In genomic region chr2:40165503-40165867, GRCh38 we compare ENCODE assay signal across 22 cellular contexts.
DNase-seq lines count a peak whose midpoint lies in the region; ATAC-seq and TF ChIP-seq lines count a peak whose summit lies in the region.
"Had no signal": no experiment of that assay in that cellular context is flagged by ENCODE, and none has a peak within 500 bp of the region (broad histone marks: within the 10 kb centered on the region; RNA-seq: fewer than 3 reads in every experiment).

No MANE protein-coding gene starts in this region.

- no peaks in the 10 kb centered on the region for H3K9me3 ChIP-seq in endodermal cell (ENCODE audit: control insufficient read depth, low read length)
- no peaks in the 10 kb centered on the region for H3K9me3 ChIP-seq in heart left ventricle
- H3K9me3 ChIP-seq in stomach smooth muscle (ENCODE audit: control insufficient read depth in 2 of 2, low read length in 2 of 2), result no peaks in the 10 kb centered on the region
- H3K9me3 ChIP-seq: pancreas, thoracic aorta had no signal

- H3K4me1 ChIP-seq in endodermal cell (ENCODE audit: control insufficient read depth, insufficient read depth, low read length) (no peaks in the 10 kb centered on the region), heart left ventricle (peaks cover 0 to 54% (median 27%) of the 10 kb centered on the region in 12 donors), stomach smooth muscle (ENCODE audit: control insufficient read depth, insufficient read depth, low read length) (peaks cover 21% of the 10 kb centered on the region)
- H3K4me1 ChIP-seq: pancreas had no signal

- H3K9me3 Mint-ChIP-seq in endodermal cell (no peaks in the 10 kb centered on the region), glutamatergic neuron (ENCODE audit: unreplicated experiment) (no peaks in the 10 kb centered on the region), natural killer cell (peaks cover 0 to 10% of the 10 kb centered on the region in 2 donors)
- H3K9me3 Mint-ChIP-seq: activated naive CD4-positive, alpha-beta T cell treated with anti-CD3 and anti-CD28 coated beads for 36 hours; activated T-cell treated with anti-CD3 and anti-CD28 coated beads, Interleukin-2, amount 50 U/mL, for 72 hours; mesothelial cell of epicardium; naive thymus-derived CD8-positive, alpha-beta T cell had no signal

- H3K4me3 Mint-ChIP-seq in endodermal cell (no peak overlapping the region), glutamatergic neuron (ENCODE audit: unreplicated experiment) (no peak overlapping the region), natural killer cell (no peak overlapping the region)
- H3K4me3 Mint-ChIP-seq: activated naive CD4-positive, alpha-beta T cell treated with anti-CD3 and anti-CD28 coated beads for 36 hours; activated T-cell treated with anti-CD3 and anti-CD28 coated beads, Interleukin-2, amount 50 U/mL, for 72 hours; mesothelial cell of epicardium; naive thymus-derived CD8-positive, alpha-beta T cell had no signal

- H3K27me3 Mint-ChIP-seq in endodermal cell (ENCODE audit: insufficient read depth), result no peaks in the 10 kb centered on the region
- peaks cover 2% of the 10 kb centered on the region for H3K27me3 Mint-ChIP-seq in glutamatergic neuron (ENCODE audit: unreplicated experiment)
- H3K27me3 Mint-ChIP-seq in natural killer cell (ENCODE audit: low read depth in 2 of 2), result no peaks in the 10 kb centered on the region
- H3K27me3 Mint-ChIP-seq: naive thymus-derived CD8-positive, alpha-beta T cell had no signal

- H3K27ac Mint-ChIP-seq in endodermal cell, result no peak overlapping the region
- H3K27ac Mint-ChIP-seq in glutamatergic neuron (ENCODE audit: unreplicated experiment), result no peak overlapping the region
- H3K27ac Mint-ChIP-seq in natural killer cell, result no peak overlapping the region
- H3K27ac Mint-ChIP-seq: activated naive CD4-positive, alpha-beta T cell treated with anti-CD3 and anti-CD28 coated beads for 36 hours; activated T-cell treated with anti-CD3 and anti-CD28 coated beads, Interleukin-2, amount 50 U/mL, for 72 hours; mesothelial cell of epicardium; naive thymus-derived CD8-positive, alpha-beta T cell had no signal

- TF ChIP-seq CTCF in endodermal cell (conservative IDR thresholded peaks at IDR 0.05) (no peak), heart left ventricle (IDR thresholded peaks at IDR 0.05) (no peak), glutamatergic neuron (IDR thresholded peaks at IDR 0.05; ENCODE audit: partially characterized antibody, unreplicated experiment) (no peak), natural killer cell (IDR thresholded peaks at IDR 0.05) (no peak)

- intact Hi-C loops in heart left ventricle (cut with DNase I) (no loop called here), natural killer cell (cut with micrococcal nuclease) (no loop called here)

- no peak overlapping the region for H3K4me3 ChIP-seq in endodermal cell (ENCODE audit: low read length)
- no peak overlapping the region for H3K4me3 ChIP-seq in heart left ventricle
- no peak overlapping the region for H3K4me3 ChIP-seq in stomach smooth muscle (ENCODE audit: low read length in 2 of 2)
- H3K4me3 ChIP-seq: pancreas, PC-9, thoracic aorta had no signal

- 94 to 100% methylated on average over 3 to 4 of the region's 4 CpGs for WGBS in endodermal cell (ENCODE audit: insufficient coverage in 1 of 2, insufficient read length in 1 of 2), 2 experiments
- 16 to 27% (median 23%) methylated on average over 4 of the region's 4 CpGs for WGBS in heart left ventricle, 4 donors

- DNase-seq in NCI-H446 treated with DMSO at 0.1 percent for 48 hours (lab: John Stamatoyannopoulos, UW), result peak; percentile 13
- DNase-seq in endodermal cell, result no peak
- peak in 4 of 5 donors; percentile 23 to 48 (median 34) for DNase-seq in heart left ventricle
- DNase-seq in glutamatergic neuron, result no peak
- DNase-seq in natural killer cell, result no peak
- DNase-seq in NCI-H146 (lab: John Stamatoyannopoulos, UW), result no peak
- DNase-seq: activated naive CD4-positive, alpha-beta T cell treated with anti-CD3 and anti-CD28 coated beads for 36 hours; activated T-cell treated with anti-CD3 and anti-CD28 coated beads, Interleukin-2, amount 50 U/mL, for 72 hours; amygdala; caudate nucleus; DMS79 treated with DMSO at 0.1 percent for 48 hours; head of caudate nucleus; KBM-7; MM.1S; naive thymus-derived CD8-positive, alpha-beta T cell; pancreas; PC-9; SIG-M5 had no signal

- no peaks in the 10 kb centered on the region for H3K27me3 ChIP-seq in endodermal cell (ENCODE audit: control insufficient read depth, insufficient read depth, low read length, poor library complexity, severe bottlenecking)
- no peaks in the 10 kb centered on the region for H3K27me3 ChIP-seq in heart left ventricle
- H3K27me3 ChIP-seq in stomach smooth muscle (ENCODE audit: control insufficient read depth in 1 of 2, insufficient read depth in 2 of 2, low read length in 2 of 2), result no peaks in the 10 kb centered on the region
- H3K27me3 ChIP-seq: pancreas had no signal

- peaks cover 6% of the 10 kb centered on the region for H3K4me1 Mint-ChIP-seq in endodermal cell
- peaks cover 10% of the 10 kb centered on the region for H3K4me1 Mint-ChIP-seq in glutamatergic neuron (ENCODE audit: low read depth, unreplicated experiment)
- no peaks in the 10 kb centered on the region for H3K4me1 Mint-ChIP-seq in natural killer cell
- H3K4me1 Mint-ChIP-seq: naive thymus-derived CD8-positive, alpha-beta T cell had no signal

- H3K9ac ChIP-seq in endodermal cell (ENCODE audit: extremely low read depth, low read length, poor library complexity, severe bottlenecking) (no peak overlapping the region), stomach smooth muscle (ENCODE audit: low read length in 2 of 2) (no peak overlapping the region)

- no peak for TF ChIP-seq POLR2A in heart left ventricle (IDR thresholded peaks at IDR 0.05)

- H3K36me3 ChIP-seq in endodermal cell (ENCODE audit: control insufficient read depth, insufficient read depth, low read length) (no peaks in the 10 kb centered on the region), heart left ventricle (peaks cover 0 to 70% (median 37%) of the 10 kb centered on the region in 9 donors), stomach smooth muscle (ENCODE audit: control insufficient read depth in 2 of 2, insufficient read depth in 2 of 2, low read length in 2 of 2) (peaks cover 15% of the 10 kb centered on the region in 2 donors)
- H3K36me3 ChIP-seq: pancreas, thoracic aorta had no signal

- H3K36me3 Mint-ChIP-seq in endodermal cell (ENCODE audit: low read depth) (no peaks in the 10 kb centered on the region), glutamatergic neuron (ENCODE audit: unreplicated experiment) (no peaks in the 10 kb centered on the region), natural killer cell (no peaks in the 10 kb centered on the region)
- H3K36me3 Mint-ChIP-seq: naive thymus-derived CD8-positive, alpha-beta T cell had no signal

- peak overlapping the region; percentile 6 for H3K27ac ChIP-seq in endodermal cell (ENCODE audit: low read depth, low read length)
- peak overlapping the region; percentile 2 to 71 (median 44) for H3K27ac ChIP-seq in heart left ventricle
- peak overlapping the region; percentile 47 for H3K27ac ChIP-seq in stomach smooth muscle (ENCODE audit: low read length)
- H3K27ac ChIP-seq: pancreas, PC-9, thoracic aorta had no signal

- ATAC-seq in heart left ventricle (peak in 3 of 4 donors; percentile 39 to 59 (median 43)), natural killer cell (no peak)
- ATAC-seq: activated CD4-positive, CD25-positive, alpha-beta regulatory T cell treated with anti-CD3 and anti-CD28 coated beads, Interleukin-2, amount 50 U/mL, for 24 hours; activated T-cell treated with anti-CD3 and anti-CD28 coated beads, Interleukin-2, amount 50 U/mL, for 72 hours; naive thymus-derived CD8-positive, alpha-beta T cell had no signal

Comparison
In these comparisons a context has a peak if more than half of its experiments do, and no peak if none do; other contexts are left out.
1. DNase-seq: peak in NCI-H446 treated with DMSO at 0.1 percent for 48 hours (single experiment) and heart left ventricle (4 of 5); none in endodermal cell (single experiment), glutamatergic neuron (single experiment), natural killer cell (single experiment) and NCI-H146 (single experiment).
2. ATAC-seq: peak in heart left ventricle (3 of 4); none in natural killer cell (0 of 3).
3. Peak in every context shown above with its lines, with median percentiles within 50 percentile points of each other: H3K27ac ChIP-seq.